In the genomic region with DNA sequence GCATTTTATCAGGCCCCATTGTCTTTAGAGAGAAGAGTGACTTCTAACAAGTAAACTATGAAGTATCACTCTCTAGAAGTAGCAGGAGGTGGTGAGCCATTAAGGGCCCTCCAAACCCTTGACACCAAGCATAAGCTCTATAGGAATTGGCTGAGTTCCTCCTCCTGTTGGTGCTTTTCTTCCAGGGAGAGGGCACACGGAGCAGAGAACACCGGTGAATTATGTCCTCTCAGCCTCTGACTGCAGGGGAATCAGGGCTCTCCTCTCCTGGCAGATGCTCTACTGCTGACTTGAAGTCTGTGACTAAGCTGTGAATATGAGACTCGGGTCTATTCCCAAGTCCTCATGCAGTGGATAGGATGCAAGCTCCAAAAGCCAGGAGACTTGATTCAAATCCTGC, we compare ENCODE assay signal across 15 cellular contexts. TPM values are rescaled to one million over a fixed set of nuclear protein-coding genes. Genes with fewer than 3 reads are reported as not detected.
A peak's percentile ranks its signal among the peaks of the same experiment; 100 is the strongest.
DNase-seq lines count a peak whose midpoint lies in the region; ATAC-seq and TF ChIP-seq lines count a peak whose summit lies in the region.
"Had no signal": no experiment of that assay in that cellular context is flagged by ENCODE, and none has a peak within 500 bp of the region (broad histone marks: within the 10 kb centered on the region; RNA-seq: fewer than 3 reads in every experiment).

No MANE protein-coding gene starts in this region.

- H3K4me3 ChIP-seq in BLaER1 (no peak overlapping the region), lung (no peak overlapping the region)

- no peak for TF ChIP-seq CTCF in brain (conservative IDR thresholded peaks at IDR 0.05)
- TF ChIP-seq CTCF in lung (IDR thresholded peaks at IDR 0.05; ENCODE audit: control extremely low read depth, extremely low read depth) = no peak

- H3K27me3 ChIP-seq in BLaER1 (no peaks in the 10 kb centered on the region), lung (ENCODE audit: control insufficient read depth, insufficient read depth) (no peaks in the 10 kb centered on the region)

- WGBS in lung, 2 donors = 68 to 74% methylated on average over 3 of the region's 3 CpGs

- H3K4me1 Mint-ChIP-seq in brain = peaks cover 86% of the 10 kb centered on the region
- H3K4me1 Mint-ChIP-seq in activated naive CD8-positive, alpha-beta T cell treated with anti-CD3 and anti-CD28 coated beads, Interleukin-2, amount 50 U/mL, for 24 hours = peaks cover 29% of the 10 kb centered on the region

- peaks cover 2% of the 10 kb centered on the region for H3K27me3 Mint-ChIP-seq in brain
- H3K27me3 Mint-ChIP-seq in activated naive CD8-positive, alpha-beta T cell treated with anti-CD3 and anti-CD28 coated beads, Interleukin-2, amount 50 U/mL, for 24 hours = no peaks in the 10 kb centered on the region
- H3K27me3 Mint-ChIP-seq: activated CD4-positive, alpha-beta memory T cell treated with anti-CD3 and anti-CD28 coated beads, Interleukin-2, amount 10 ng/mL, durations not matched to agents 7 days and 5 days; dendritic cell treated with granulocyte-macrophage colony-stimulating factor and Interleukin-4, amounts not matched to agents 40 ng/mL and 50 ng/mL, for 4 days; stimulated activated naive CD8-positive, alpha-beta T cell treated with anti-CD3 and anti-CD28 coated beads, Interleukin-15, amount 100 ng/mL, for 72 hours had no signal

- no peak for ATAC-seq in lung (ENCODE audit: insufficient read depth, low FRiP score)
- ATAC-seq in activated naive CD8-positive, alpha-beta T cell treated with anti-CD3 and anti-CD28 coated beads, Interleukin-2, amount 50 U/mL, for 24 hours = no peak
- ATAC-seq: stimulated activated naive CD8-positive, alpha-beta T cell treated with anti-CD3 and anti-CD28 coated beads, Interleukin-15, amount 100 ng/mL, for 72 hours had no signal

- H3K4me3 Mint-ChIP-seq in brain = peak overlapping the region in 1 of 5 experiments; percentile 45
- H3K4me3 Mint-ChIP-seq in activated naive CD8-positive, alpha-beta T cell treated with anti-CD3 and anti-CD28 coated beads, Interleukin-2, amount 50 U/mL, for 24 hours = no peak overlapping the region
- H3K4me3 Mint-ChIP-seq: activated CD4-positive, alpha-beta memory T cell treated with anti-CD3 and anti-CD28 coated beads, Interleukin-2, amount 10 ng/mL, durations not matched to agents 7 days and 5 days; activated naive CD4-positive, alpha-beta T cell treated with anti-CD3 and anti-CD28 coated beads for 36 hours; CD14-positive monocyte; dendritic cell treated with granulocyte-macrophage colony-stimulating factor and Interleukin-4, amounts not matched to agents 40 ng/mL and 50 ng/mL, for 4 days; stimulated activated naive CD8-positive, alpha-beta T cell treated with anti-CD3 and anti-CD28 coated beads, Interleukin-15, amount 100 ng/mL, for 72 hours; T-helper 1 cell treated with Interleukin-12 subunit alpha and Interleukin-12 subunit beta and Interleukin-4 antibody, amounts not matched to agents 30 μg/mL and 1 μg/mL, for 36 hours had no signal

- H3K4me1 ChIP-seq in BLaER1 (peaks cover 91% of the 10 kb centered on the region), lung (ENCODE audit: control insufficient read depth in 2 of 2, insufficient read depth in 2 of 2, low read length in 2 of 2) (peaks cover 11 to 32% of the 10 kb centered on the region in 2 donors)

- DNase-seq in HCEC 1CT = peak; percentile 41
- peak; percentile 52 for DNase-seq in lung (ENCODE audit: low spot score)
- no peak for DNase-seq in NCI-H128 (lab: John Stamatoyannopoulos, UW; ENCODE audit: unreplicated experiment)
- no peak for DNase-seq in globus pallidus (ENCODE audit: low spot score)
- no peak for DNase-seq in COLO829 (ENCODE audit: low spot score)
- no peak for DNase-seq in activated naive CD8-positive, alpha-beta T cell treated with anti-CD3 and anti-CD28 coated beads, Interleukin-2, amount 50 U/mL, for 24 hours
- DNase-seq: activated CD4-positive, alpha-beta memory T cell treated with anti-CD3 and anti-CD28 coated beads, Interleukin-2, amount 10 ng/mL, durations not matched to agents 7 days and 5 days; activated naive CD4-positive, alpha-beta T cell treated with anti-CD3 and anti-CD28 coated beads for 36 hours; NCI-H1105 treated with DMSO at 0.1 percent for 48 hours; stimulated activated naive CD8-positive, alpha-beta T cell treated with anti-CD3 and anti-CD28 coated beads, Interleukin-15, amount 100 ng/mL, for 72 hours had no signal

- H3K36me3 Mint-ChIP-seq in brain = no peaks in the 10 kb centered on the region
- H3K36me3 Mint-ChIP-seq in activated naive CD8-positive, alpha-beta T cell treated with anti-CD3 and anti-CD28 coated beads, Interleukin-2, amount 50 U/mL, for 24 hours (ENCODE audit: low read depth) = peaks cover 1% of the 10 kb centered on the region

- no peaks in the 10 kb centered on the region for H4K20me1 ChIP-seq in BLaER1

- H3K4me2 ChIP-seq in BLaER1 = peak overlapping the region; percentile 81

- H3K27ac Mint-ChIP-seq in brain = peak overlapping the region; percentile 34 to 97 (median 77)
- no peak overlapping the region for H3K27ac Mint-ChIP-seq in activated naive CD8-positive, alpha-beta T cell treated with anti-CD3 and anti-CD28 coated beads, Interleukin-2, amount 50 U/mL, for 24 hours
- H3K27ac Mint-ChIP-seq: activated CD4-positive, alpha-beta memory T cell treated with anti-CD3 and anti-CD28 coated beads, Interleukin-2, amount 10 ng/mL, durations not matched to agents 7 days and 5 days; activated naive CD4-positive, alpha-beta T cell treated with anti-CD3 and anti-CD28 coated beads for 36 hours; dendritic cell treated with granulocyte-macrophage colony-stimulating factor and Interleukin-4, amounts not matched to agents 40 ng/mL and 50 ng/mL, for 4 days; T-helper 1 cell treated with Interleukin-12 subunit alpha and Interleukin-12 subunit beta and Interleukin-4 antibody, amounts not matched to agents 30 μg/mL and 1 μg/mL, for 36 hours had no signal

- H3K27ac ChIP-seq in BLaER1 = peak overlapping the region; percentile 87
- H3K27ac ChIP-seq in lung (ENCODE audit: low read depth in 1 of 2, low read length in 1 of 2) = peak overlapping the region in 1 of 2 donors; percentile 38

- H3K36me3 ChIP-seq in BLaER1 = 0 out of 2 replicates have a peak, but pooled peaks cover 6% of the 10 kb centered on the region
- H3K36me3 ChIP-seq in lung (ENCODE audit: control insufficient read depth in 2 of 2, insufficient read depth in 2 of 2, low read length in 2 of 2) = no peaks in the 10 kb centered on the region

- H3K9me3 Mint-ChIP-seq in brain = no peaks in the 10 kb centered on the region
- H3K9me3 Mint-ChIP-seq in activated naive CD8-positive, alpha-beta T cell treated with anti-CD3 and anti-CD28 coated beads, Interleukin-2, amount 50 U/mL, for 24 hours = no peaks in the 10 kb centered on the region
- H3K9me3 Mint-ChIP-seq: activated CD4-positive, alpha-beta memory T cell treated with anti-CD3 and anti-CD28 coated beads, Interleukin-2, amount 10 ng/mL, durations not matched to agents 7 days and 5 days; activated naive CD4-positive, alpha-beta T cell treated with anti-CD3 and anti-CD28 coated beads for 36 hours; CD14-positive monocyte; dendritic cell treated with granulocyte-macrophage colony-stimulating factor and Interleukin-4, amounts not matched to agents 40 ng/mL and 50 ng/mL, for 4 days; stimulated activated naive CD8-positive, alpha-beta T cell treated with anti-CD3 and anti-CD28 coated beads, Interleukin-15, amount 100 ng/mL, for 72 hours; T-helper 1 cell treated with Interleukin-12 subunit alpha and Interleukin-12 subunit beta and Interleukin-4 antibody, amounts not matched to agents 30 μg/mL and 1 μg/mL, for 36 hours had no signal

- H3K9me3 ChIP-seq in BLaER1 (no peaks in the 10 kb centered on the region), lung (ENCODE audit: control insufficient read depth in 2 of 2, insufficient read depth in 1 of 2, low read length in 1 of 2) (no peaks in the 10 kb centered on the region)

- H3K9ac ChIP-seq in BLaER1 = peak overlapping the region; percentile 1; the same call in 1 of the 2 replicates

RNA-seq across cellular contexts. Expression of a gene that starts 32.3 kb away (rescaled TPM):
- polyA plus RNA-seq in brain (ENCODE audit: insufficient read depth, low read depth, low replicate concordance) (3.7 TPM), lung (10 to 100 TPM; 12.7 to 21.1 TPM)
- total RNA-seq in lung = 100 to 1,000 TPM in 1 of 2 donors, 10 to 100 TPM in 1; 57.7 to 138 TPM

RNA-seq across cellular contexts. Expression of a gene that starts 34.4 kb away (rescaled TPM):
- polyA plus RNA-seq in brain (ENCODE audit: insufficient read depth, low read depth, low replicate concordance) = 0.19 TPM
- 10 to 100 TPM; 33.0 to 34.8 TPM for total RNA-seq in lung
- 10 to 100 TPM; 19.8 to 26.8 TPM for polyA plus RNA-seq in lung
- polyA plus RNA-seq: CD14-positive monocyte had no signal

Comparison
In these comparisons a context has a peak if more than half of its experiments do, and no peak if none do; other contexts are left out.
1. DNase-seq: peak in HCEC 1CT (single experiment) and lung (single experiment); none in NCI-H128 (single experiment), globus pallidus (single experiment), COLO829 (single experiment) and activated naive CD8-positive, alpha-beta T cell treated with anti-CD3 and anti-CD28 coated beads, Interleukin-2, amount 50 U/mL, for 24 hours (single experiment).
2. RNA of a gene that starts 34.4 kb away (polyA plus RNA-seq): 19.8 to 26.8 TPM in lung; 0.19 TPM in brain (single experiment); every median in the first group is over 10 times any median in the second.